In the genomic region with DNA sequence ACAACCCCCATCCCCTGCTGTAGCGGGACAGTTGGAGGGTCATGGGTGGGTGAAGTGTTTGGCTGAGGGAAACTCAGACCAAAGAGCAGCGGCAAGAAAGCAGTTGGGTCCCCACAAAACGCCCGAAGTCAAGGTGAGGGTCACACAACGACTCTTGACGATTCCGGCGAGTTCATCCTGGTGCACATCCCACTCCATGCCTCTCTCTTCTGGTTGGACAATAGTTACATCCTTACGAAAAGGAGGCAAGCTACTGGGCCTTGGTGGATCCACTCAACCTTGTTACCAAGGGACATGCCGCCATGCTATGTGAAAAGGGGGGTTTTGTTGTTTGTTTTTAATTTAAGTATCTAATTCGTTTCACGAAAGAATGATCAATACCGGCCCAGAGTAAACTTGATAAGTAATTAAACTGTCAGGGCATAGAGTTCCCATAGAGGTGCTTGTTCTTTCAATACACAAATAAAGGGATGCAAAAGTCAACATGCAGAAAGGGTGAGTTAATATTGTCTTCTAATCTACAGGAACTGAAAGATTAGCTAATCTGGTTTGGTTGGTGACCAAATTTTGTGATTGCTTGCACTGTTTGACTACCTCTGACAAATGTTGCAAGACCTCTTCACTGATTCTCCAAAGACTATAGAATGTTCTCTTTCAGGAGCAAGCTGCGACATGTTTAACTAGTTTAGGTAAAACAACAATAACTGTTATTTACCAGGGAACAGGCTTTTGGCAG, we compare ENCODE assay signal across 8 cellular contexts. TPM values are rescaled to one million over a fixed set of nuclear protein-coding genes. Genes with fewer than 3 reads are reported as not detected.
A peak's percentile ranks its signal among the peaks of the same experiment; 100 is the strongest.
DNase-seq lines count a peak whose midpoint lies in the region; ATAC-seq and TF ChIP-seq lines count a peak whose summit lies in the region.

No MANE protein-coding gene starts in this region.

- no peaks in the 10 kb centered on the region for H3K27me3 ChIP-seq in NT2/D1 (ENCODE audit: insufficient read depth, insufficient read length)

- H3K9me3 ChIP-seq in NT2/D1 (ENCODE audit: insufficient read depth, low read length), result no peaks in the 10 kb centered on the region

- H3K4me3 ChIP-seq in GM12875 (ENCODE audit: low read depth, low read length), result peak overlapping the region; percentile 96
- H3K4me3 ChIP-seq in NT2/D1 (ENCODE audit: insufficient read length, low read depth), result peak overlapping the region; percentile 90
- peak overlapping the region; percentile 65 to 86 for H3K4me3 ChIP-seq in cardiac fibroblast (replicated peaks in 1 of 2; ENCODE audit: low read depth in 2 of 2, low read length in 2 of 2)

- H3K36me3 ChIP-seq in NT2/D1 (ENCODE audit: insufficient read depth, insufficient read length, low read length), result peaks cover 26% of the 10 kb centered on the region

- H3K9ac ChIP-seq in NT2/D1 (ENCODE audit: insufficient read length, low read depth), result peak overlapping the region; percentile 97

- intact Hi-C loops in left colon (cut with DNase I, micrococcal nuclease), result loop anchor here in 1 of 2 donors (10.0 kb wide), 2 partner anchors 172 to 502 kb away; a partner anchor contains a TSS

- peak; percentile 38 for ATAC-seq in left colon
- ATAC-seq in GM18520 (IDR thresholded peaks at IDR 0.05; ENCODE audit: unreplicated experiment), result no peak

- TF ChIP-seq CTCF in 22Rv1 (IDR thresholded peaks at IDR 0.05), result no peak
- no peak for TF ChIP-seq CTCF in GM12875 (IDR thresholded peaks at IDR 0.05; ENCODE audit: borderline replicate concordance, insufficient read depth, low read depth, low read length)
- TF ChIP-seq CTCF in cardiac fibroblast (IDR thresholded peaks at IDR 0.05; ENCODE audit: low read depth, low read length), result no peak

- no peaks in the 10 kb centered on the region for H3K4me1 ChIP-seq in NT2/D1 (ENCODE audit: insufficient read depth, insufficient read length)

- DNase-seq in NT2/D1 (ENCODE audit: low read depth, low spot score) (no peak), cardiac fibroblast (ENCODE audit: low read depth in 2 of 2) (peak; percentile 36 to 41), left colon (peak in 1 of 2 donors; percentile 38), stromal cell of bone marrow (ENCODE audit: low read depth) (peak; percentile 4), SKM-1 treated with dmso at 0.1 percent for 144 hours (lab: John Stamatoyannopoulos, UW; ENCODE audit: unreplicated experiment) (no peak)

- peak overlapping the region; percentile 93 for H3K27ac ChIP-seq in 22Rv1

RNA-seq across cellular contexts. Expression of a gene that starts 0.7 kb away (rescaled TPM):
- total RNA-seq in left colon, result 100 to 1,000 TPM; 110 to 115 TPM

Comparison
In these comparisons a context has a peak if more than half of its experiments do, and no peak if none do; other contexts are left out.
1. DNase-seq: peak in cardiac fibroblast (2 of 2) and stromal cell of bone marrow (single experiment); none in NT2/D1 (single experiment) and SKM-1 treated with dmso at 0.1 percent for 144 hours (single experiment).
2. Peak in every context shown above with its lines, with median percentiles within 50 percentile points of each other: H3K4me3 ChIP-seq.